8 cellular contexts compared by ENCODE assay signal in genomic region chr12:67069451-67070306, GRCh38.
A peak's percentile ranks its signal among the peaks of the same experiment; 100 is the strongest.
DNase-seq lines count a peak whose midpoint lies in the region; ATAC-seq and TF ChIP-seq lines count a peak whose summit lies in the region.

No MANE protein-coding gene starts in this region.

- no peaks in the 10 kb centered on the region for H4K20me1 ChIP-seq in osteoblast (ENCODE audit: insufficient read depth, low read length)

- H3K79me2 ChIP-seq in osteoblast (ENCODE audit: insufficient read depth, low read length): no peaks in the 10 kb centered on the region

- H3K4me1 ChIP-seq in foreskin keratinocyte (peaks cover 4% of the 10 kb centered on the region), osteoblast (ENCODE audit: insufficient read depth, low read length) (no peaks in the 10 kb centered on the region)

- ATAC-seq in HG02884 (IDR thresholded peaks at IDR 0.05; ENCODE audit: unreplicated experiment) (peak; percentile 62), foreskin keratinocyte (peak; percentile 63)

- no peaks in the 10 kb centered on the region for H3K9me3 ChIP-seq in osteoblast (ENCODE audit: low read depth, low read length)

- H3K4me2 ChIP-seq in osteoblast (ENCODE audit: insufficient read depth, low read length): peak overlapping the region; percentile 57

- peak overlapping the region; percentile 53 for H3K4me3 ChIP-seq in osteoblast (ENCODE audit: insufficient read depth, low read length)

- no peaks in the 10 kb centered on the region for H3K36me3 ChIP-seq in osteoblast (ENCODE audit: insufficient read depth, low read length)

- H2AFZ ChIP-seq in osteoblast (ENCODE audit: low read length): no peak overlapping the region

- TF ChIP-seq CTCF in foreskin keratinocyte (conservative IDR thresholded peaks at IDR 0.05) (peak; percentile 60), osteoblast (IDR thresholded peaks at IDR 0.05; ENCODE audit: extremely low read depth, low read depth, low read length) (no peak)

- H3K27me3 ChIP-seq in foreskin keratinocyte: no peaks in the 10 kb centered on the region
- peaks cover 36% of the 10 kb centered on the region for H3K27me3 ChIP-seq in osteoblast (ENCODE audit: insufficient read depth, low read length)

- H3K27ac ChIP-seq in foreskin keratinocyte (peak overlapping the region; percentile 70), osteoblast (ENCODE audit: low read depth, low read length) (no peak overlapping the region)

- DNase-seq in NCI-H748 (lab: John Stamatoyannopoulos, UW; ENCODE audit: unreplicated experiment) (peak; percentile 77), NCI-H748 treated with DMSO at 0.1 percent for 48 hours (lab: John Stamatoyannopoulos, UW) (no peak), NCI-H226 (peak; percentile 66), activated T-cell treated with anti-CD3 and anti-CD28 coated beads for 48 hours (ENCODE audit: low read depth) (peak; percentile 39), foreskin keratinocyte (peak in 1 of 2 donors; percentile 54), osteoblast (ENCODE audit: insufficient read length, low spot score, missing footprints) (peak; percentile 75), amniotic stem cell (lab: John Stamatoyannopoulos, UW) (no peak)

Comparison
In these comparisons a context has a peak if more than half of its experiments do, and no peak if none do; other contexts are left out.
1. DNase-seq: peak in NCI-H748 (single experiment), NCI-H226 (single experiment), activated T-cell treated with anti-CD3 and anti-CD28 coated beads for 48 hours (single experiment) and osteoblast (single experiment); none in NCI-H748 treated with DMSO at 0.1 percent for 48 hours (single experiment) and amniotic stem cell (single experiment).